4 cellular contexts compared by ENCODE assay signal in the genomic region with DNA sequence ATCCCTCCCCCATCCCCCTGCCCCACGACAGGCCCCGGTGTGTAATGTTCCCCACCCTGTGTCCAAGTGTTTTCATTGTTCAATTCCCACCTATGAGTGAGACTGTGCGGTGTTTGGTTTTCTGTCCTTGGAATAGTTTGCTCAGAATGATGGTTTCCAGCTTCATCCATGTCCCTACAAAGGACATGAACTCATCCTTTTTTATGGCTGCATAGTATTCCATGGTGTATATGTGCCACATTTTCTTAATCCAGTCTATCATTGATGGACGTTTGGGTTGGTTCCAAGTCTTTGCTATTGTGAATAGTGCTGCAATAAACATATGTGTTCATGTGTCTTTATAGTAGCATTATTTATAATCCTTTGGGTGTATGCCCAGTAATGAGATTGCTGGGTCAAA. TPM values are rescaled to one million over a fixed set of nuclear protein-coding genes. Genes with fewer than 3 reads are reported as not detected.
"Had no signal": no experiment of that assay in that cellular context is flagged by ENCODE, and none has a peak within 500 bp of the region (broad histone marks: within the 10 kb centered on the region; RNA-seq: fewer than 3 reads in every experiment).

No MANE protein-coding gene starts in this region.

RNA-seq across cellular contexts. Expression of gene DNASE1L3, which starts 32.1 kb away (rescaled TPM):
- total RNA-seq: LHCN-M2, M059J, MCF 10A, NCI-H460 had no signal
